ENCODE assay signal across 29 cellular contexts in the genomic region with DNA sequence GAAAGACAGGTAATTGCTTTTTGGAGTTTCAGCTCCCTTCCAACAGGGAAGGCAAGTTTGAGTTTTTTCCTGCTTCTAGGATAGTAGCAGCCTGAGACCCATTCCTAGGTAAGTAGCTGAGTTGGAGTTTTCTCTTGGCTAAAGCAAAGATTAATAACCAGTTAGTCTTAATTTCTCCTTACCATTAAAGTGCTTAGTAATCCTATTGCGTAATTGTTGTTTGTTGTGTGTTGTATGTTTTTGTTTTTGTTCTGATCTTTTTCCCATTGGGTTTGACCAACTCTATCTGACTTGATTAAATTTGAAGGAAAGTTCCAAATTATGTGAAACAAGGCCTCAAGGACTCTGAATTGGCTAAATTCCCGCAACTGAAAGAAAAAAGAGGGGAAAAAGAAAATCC.
"Had no signal": no experiment of that assay in that cellular context is flagged by ENCODE, and none has a peak within 500 bp of the region (broad histone marks: within the 10 kb centered on the region; RNA-seq: fewer than 3 reads in every experiment).

No MANE protein-coding gene starts in this region.

- H3K27me3 ChIP-seq: stomach, suprapubic skin, testis, thyroid gland, tibial artery, tibial nerve, transverse colon, upper lobe of left lung, upper lobe of right lung, vagina had no signal

- ATAC-seq: stimulated activated effector memory CD8-positive, alpha-beta T cell treated with anti-CD3 and anti-CD28 coated beads, Interleukin-12 subunit alpha, Interleukin-12 subunit beta, amount 100 ng/mL, for 72 hours; stimulated activated memory B cell treated with anti-CD40 and anti-IgM and Interleukin-4, amounts not matched to agents 10 μg/mL and 1 μg/mL and 100 μg/mL, for 72 hours; stimulated activated naive B cell treated with anti-CD40 and anti-IgM and Interleukin-4, amounts not matched to agents 10 μg/mL and 1 μg/mL and 100 μg/mL, for 72 hours; stimulated activated naive CD8-positive, alpha-beta T cell treated with anti-CD3 and anti-CD28 coated beads, Interleukin-15, amount 100 ng/mL, for 72 hours; stimulated activated naive CD8-positive, alpha-beta T cell treated with anti-CD3 and anti-CD28 coated beads, Interleukin-15, Interleukin-2, amounts not matched to agents 100 U/mL and 50 U/mL, for 24 hours; upper lobe of right lung had no signal

- H3K27ac ChIP-seq: stomach, suprapubic skin, testis, thoracic aorta, thyroid gland, tibial artery, tibial nerve, transverse colon, upper lobe of left lung, upper lobe of right lung, uterus, vagina had no signal

- H3K36me3 Mint-ChIP-seq: stimulated activated effector memory CD8-positive, alpha-beta T cell treated with anti-CD3 and anti-CD28 coated beads, Interleukin-12 subunit alpha, Interleukin-12 subunit beta, amount 100 ng/mL, for 72 hours; stimulated activated memory B cell treated with anti-CD40 and anti-IgM and Interleukin-4, amounts not matched to agents 10 μg/mL and 1 μg/mL and 100 μg/mL, for 72 hours; stimulated activated naive B cell treated with anti-CD40 and anti-IgM and Interleukin-4, amounts not matched to agents 10 μg/mL and 1 μg/mL and 100 μg/mL, for 72 hours; type B pancreatic cell had no signal

- H3K27ac Mint-ChIP-seq: stimulated activated effector memory CD8-positive, alpha-beta T cell treated with anti-CD3 and anti-CD28 coated beads, Interleukin-12 subunit alpha, Interleukin-12 subunit beta, amount 100 ng/mL, for 72 hours; stimulated activated memory B cell treated with anti-CD40 and anti-IgM and Interleukin-4, amounts not matched to agents 10 μg/mL and 1 μg/mL and 100 μg/mL, for 72 hours; stimulated activated naive B cell treated with anti-CD40 and anti-IgM and Interleukin-4, amounts not matched to agents 10 μg/mL and 1 μg/mL and 100 μg/mL, for 72 hours; stimulated activated naive CD8-positive, alpha-beta T cell treated with anti-CD3 and anti-CD28 coated beads, Interleukin-15, amount 100 ng/mL, for 72 hours; stimulated activated naive CD8-positive, alpha-beta T cell treated with anti-CD3 and anti-CD28 coated beads, Interleukin-15, Interleukin-2, amounts not matched to agents 100 ng/mL and 50 ng/mL, for 24 hours; type B pancreatic cell had no signal

- H3K27me3 Mint-ChIP-seq: stimulated activated memory B cell treated with anti-CD40 and anti-IgM and Interleukin-4, amounts not matched to agents 10 μg/mL and 1 μg/mL and 100 μg/mL, for 72 hours; stimulated activated naive B cell treated with anti-CD40 and anti-IgM and Interleukin-4, amounts not matched to agents 10 μg/mL and 1 μg/mL and 100 μg/mL, for 72 hours; stimulated activated naive CD8-positive, alpha-beta T cell treated with anti-CD3 and anti-CD28 coated beads, Interleukin-15, amount 100 ng/mL, for 72 hours; stimulated activated naive CD8-positive, alpha-beta T cell treated with anti-CD3 and anti-CD28 coated beads, Interleukin-15, Interleukin-2, amounts not matched to agents 100 ng/mL and 50 ng/mL, for 24 hours; type B pancreatic cell had no signal

- H3K9me3 Mint-ChIP-seq: stimulated activated effector memory CD8-positive, alpha-beta T cell treated with anti-CD3 and anti-CD28 coated beads, Interleukin-12 subunit alpha, Interleukin-12 subunit beta, amount 100 ng/mL, for 72 hours; stimulated activated naive CD8-positive, alpha-beta T cell treated with anti-CD3 and anti-CD28 coated beads, Interleukin-15, amount 100 ng/mL, for 72 hours; stimulated activated naive CD8-positive, alpha-beta T cell treated with anti-CD3 and anti-CD28 coated beads, Interleukin-15, Interleukin-2, amounts not matched to agents 100 ng/mL and 50 ng/mL, for 24 hours; type B pancreatic cell had no signal

- H3K4me1 Mint-ChIP-seq: stimulated activated effector memory CD8-positive, alpha-beta T cell treated with anti-CD3 and anti-CD28 coated beads, Interleukin-12 subunit alpha, Interleukin-12 subunit beta, amount 100 ng/mL, for 72 hours; stimulated activated memory B cell treated with anti-CD40 and anti-IgM and Interleukin-4, amounts not matched to agents 10 μg/mL and 1 μg/mL and 100 μg/mL, for 72 hours; stimulated activated naive B cell treated with anti-CD40 and anti-IgM and Interleukin-4, amounts not matched to agents 10 μg/mL and 1 μg/mL and 100 μg/mL, for 72 hours; stimulated activated naive CD8-positive, alpha-beta T cell treated with anti-CD3 and anti-CD28 coated beads, Interleukin-15, amount 100 ng/mL, for 72 hours had no signal

- H3K4me3 Mint-ChIP-seq: stimulated activated effector memory CD8-positive, alpha-beta T cell treated with anti-CD3 and anti-CD28 coated beads, Interleukin-12 subunit alpha, Interleukin-12 subunit beta, amount 100 ng/mL, for 72 hours; stimulated activated memory B cell treated with anti-CD40 and anti-IgM and Interleukin-4, amounts not matched to agents 10 μg/mL and 1 μg/mL and 100 μg/mL, for 72 hours; stimulated activated naive B cell treated with anti-CD40 and anti-IgM and Interleukin-4, amounts not matched to agents 10 μg/mL and 1 μg/mL and 100 μg/mL, for 72 hours; stimulated activated naive CD8-positive, alpha-beta T cell treated with anti-CD3 and anti-CD28 coated beads, Interleukin-15, amount 100 ng/mL, for 72 hours; stimulated activated naive CD8-positive, alpha-beta T cell treated with anti-CD3 and anti-CD28 coated beads, Interleukin-15, Interleukin-2, amounts not matched to agents 100 ng/mL and 50 ng/mL, for 24 hours; type B pancreatic cell had no signal

- H3K36me3 ChIP-seq: stomach, suprapubic skin, thoracic aorta, thyroid gland, tibial artery, tibial nerve, transverse colon, upper lobe of left lung, upper lobe of right lung, uterus, vagina had no signal

- DNase-seq: stimulated activated CD4-positive, alpha-beta T cell treated with anti-CD3 and anti-CD28 coated beads, Interleukin-2, amount 100 ng/mL, for 48 hours; stimulated activated CD4-positive, alpha-beta T cell treated with anti-CD3 and anti-CD28 coated beads, Interleukin-4, amount 100 ng/mL, for 1 hour; stimulated activated CD4-positive, alpha-beta T cell treated with anti-CD3 and anti-CD28 coated beads, Interleukin-4, amount 100 ng/mL, for 24 hours; stimulated activated CD4-positive, alpha-beta T cell treated with anti-CD3 and anti-CD28 coated beads, Interleukin-4, amount 100 ng/mL, for 4 hours; stimulated activated CD8-positive, alpha-beta memory T cell treated with anti-CD3 and anti-CD28 coated beads, Interleukin-4, amount 100 ng/mL, for 48 hours; stimulated activated naive B cell treated with anti-CD40 and anti-IgM and Interleukin-4, amounts not matched to agents 10 μg/mL and 1 μg/mL and 100 μg/mL, for 72 hours; stimulated activated naive CD4-positive, alpha-beta T cell; stimulated activated naive CD4-positive, alpha-beta T cell treated with Interleukin-2 at 50 U/mL for 16 hours; stimulated activated naive CD8-positive, alpha-beta T cell treated with anti-CD3 and anti-CD28 coated beads, Interleukin-15, amount 100 ng/mL, for 72 hours; stimulated activated naive CD8-positive, alpha-beta T cell treated with anti-CD3 and anti-CD28 coated beads, Interleukin-15, Interleukin-2, amounts not matched to agents 100 U/mL and 50 U/mL, for 24 hours; stomach; substantia nigra; testis; thyroid gland; tibial artery; transverse colon; trophoblast cell; upper lobe of left lung; upper lobe of right lung; uterus had no signal

- H3K4me3 ChIP-seq: stomach, suprapubic skin, testis, thoracic aorta, thyroid gland, tibial artery, tibial nerve, transverse colon, upper lobe of left lung, upper lobe of right lung, uterus, vagina had no signal

- FAIRE-seq: urothelium cell line had no signal

- H3K4me1 ChIP-seq: stomach, suprapubic skin, testis, thyroid gland, tibial artery, tibial nerve, transverse colon, upper lobe of left lung, upper lobe of right lung, uterus, vagina had no signal

- H3K9me3 ChIP-seq: stomach, suprapubic skin, testis, thoracic aorta, thyroid gland, tibial artery, tibial nerve, transverse colon, upper lobe of left lung, upper lobe of right lung, uterus, vagina had no signal
